In the genomic region with DNA sequence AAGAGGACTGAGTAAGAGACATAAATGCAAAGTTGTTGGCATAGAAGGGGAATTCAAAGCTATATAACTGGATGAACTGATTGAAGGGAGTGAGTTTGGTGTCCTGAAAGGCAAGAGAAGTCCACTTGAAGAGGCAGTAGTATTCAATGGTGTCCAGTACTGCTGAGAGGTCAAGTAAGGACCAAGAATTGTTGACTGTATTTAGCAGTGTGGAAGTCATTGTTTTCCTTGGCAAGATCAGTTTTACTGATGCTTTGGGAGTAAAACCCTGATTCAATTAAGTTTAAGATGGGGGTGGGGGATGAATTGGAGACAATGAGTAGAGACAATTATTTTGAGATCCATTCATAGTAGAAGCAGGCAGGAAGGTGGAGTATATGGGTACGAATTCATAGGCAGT, we compare ENCODE assay signal across 25 cellular contexts. TPM values are rescaled to one million over a fixed set of nuclear protein-coding genes. Genes with fewer than 3 reads are reported as not detected.
DNase-seq lines count a peak whose midpoint lies in the region; FAIRE-seq and TF ChIP-seq lines count a peak whose summit lies in the region.
"Had no signal": no experiment of that assay in that cellular context is flagged by ENCODE, and none has a peak within 500 bp of the region (broad histone marks: within the 10 kb centered on the region; RNA-seq: fewer than 3 reads in every experiment).

No MANE protein-coding gene starts in this region.

- H3K4me1 Mint-ChIP-seq in IgD-negative memory B cell = peaks cover 16 to 37% (median 25%) of the 10 kb centered on the region in 3 donors
- H3K4me1 Mint-ChIP-seq in dendritic cell treated with granulocyte-macrophage colony-stimulating factor and Interleukin-4, amounts not matched to agents 40 ng/mL and 50 ng/mL, for 4 days (ENCODE audit: low read depth) = peaks cover 49% of the 10 kb centered on the region

- no peaks in the 10 kb centered on the region for H3K27me3 Mint-ChIP-seq in IgD-negative memory B cell
- H3K27me3 Mint-ChIP-seq in dendritic cell treated with granulocyte-macrophage colony-stimulating factor and Interleukin-4, amounts not matched to agents 40 ng/mL and 50 ng/mL, for 4 days = no peaks in the 10 kb centered on the region

- peak; percentile 62 for FAIRE-seq in GM18507 (lab: Jason Lieb, UNC)
- FAIRE-seq: A549, K562 had no signal

- H3K36me3 Mint-ChIP-seq in IgD-negative memory B cell = no peaks in the 10 kb centered on the region
- H3K36me3 Mint-ChIP-seq in dendritic cell treated with granulocyte-macrophage colony-stimulating factor and Interleukin-4, amounts not matched to agents 40 ng/mL and 50 ng/mL, for 4 days (ENCODE audit: low read depth) = no peaks in the 10 kb centered on the region
- H3K36me3 Mint-ChIP-seq: CD8-positive, alpha-beta T cell; T-cell had no signal

- peak overlapping the region in 1 of 4 donors; percentile 21 for H3K4me3 Mint-ChIP-seq in IgD-negative memory B cell
- no peak overlapping the region for H3K4me3 Mint-ChIP-seq in dendritic cell treated with granulocyte-macrophage colony-stimulating factor and Interleukin-4, amounts not matched to agents 40 ng/mL and 50 ng/mL, for 4 days
- H3K4me3 Mint-ChIP-seq: CD8-positive, alpha-beta T cell; GM23338; HFFc6; T-cell; T-helper 2 cell treated with Interferon-gamma antibody and Interleukin-4, amounts not matched to agents 5 μg/mL and 100 μg/mL, for 36 hours had no signal

- peak overlapping the region; percentile 70 for H3K27ac ChIP-seq in neutrophil
- H3K27ac ChIP-seq: A549, SJCRH30 had no signal

- intact Hi-C loops in dendritic cell treated with granulocyte-macrophage colony-stimulating factor and Interleukin-4, amounts not matched to agents 40 ng/mL and 50 ng/mL, for 4 days (cut with micrococcal nuclease) = no loop called here

- no peaks in the 10 kb centered on the region for H3K36me3 ChIP-seq in neutrophil
- H3K36me3 ChIP-seq: HAP-1, SJCRH30 had no signal

- no peaks in the 10 kb centered on the region for H3K9me3 ChIP-seq in neutrophil
- H3K9me3 ChIP-seq: A549, HAP-1, SJCRH30 had no signal

- no peaks in the 10 kb centered on the region for H3K9me3 Mint-ChIP-seq in IgD-negative memory B cell
- H3K9me3 Mint-ChIP-seq in dendritic cell treated with granulocyte-macrophage colony-stimulating factor and Interleukin-4, amounts not matched to agents 40 ng/mL and 50 ng/mL, for 4 days = no peaks in the 10 kb centered on the region
- H3K9me3 Mint-ChIP-seq: CD8-positive, alpha-beta T cell; GM23338; HFFc6; T-cell; T-helper 2 cell treated with Interferon-gamma antibody and Interleukin-4, amounts not matched to agents 5 μg/mL and 100 μg/mL, for 36 hours had no signal

- peaks cover 69 to 71% of the 10 kb centered on the region in 2 experiments for H3K4me1 ChIP-seq in neutrophil (ENCODE audit: control insufficient read depth in 1 of 2, insufficient read depth in 1 of 2, low read depth in 1 of 2, low read length in 1 of 2)
- H3K4me1 ChIP-seq: SJCRH30 had no signal

- H3K27ac Mint-ChIP-seq in IgD-negative memory B cell = peak overlapping the region in 2 of 3 donors; percentile 21 to 25
- peak overlapping the region; percentile 70 for H3K27ac Mint-ChIP-seq in dendritic cell treated with granulocyte-macrophage colony-stimulating factor and Interleukin-4, amounts not matched to agents 40 ng/mL and 50 ng/mL, for 4 days
- H3K27ac Mint-ChIP-seq: CD8-positive, alpha-beta T cell; GM23338; HFFc6; T-cell; T-helper 2 cell treated with Interferon-gamma antibody and Interleukin-4, amounts not matched to agents 5 μg/mL and 100 μg/mL, for 36 hours had no signal

- TF ChIP-seq CTCF in neutrophil (IDR thresholded peaks at IDR 0.05) = no peak

- DNase-seq in GM18507 (ENCODE audit: extremely low spot score, insufficient read length, low read depth) (no peak), NCI-H446 treated with DMSO at 0.1 percent for 48 hours (lab: John Stamatoyannopoulos, UW) (no peak), NCI-H82 treated with DMSO at 0.1 percent for 48 hours (lab: John Stamatoyannopoulos, UW; ENCODE audit: unreplicated experiment) (no peak), mucosa of gallbladder (ENCODE audit: low spot score) (no peak), GM19240 (ENCODE audit: insufficient read length, low spot score) (no peak)
- DNase-seq: C1 segment of cervical spinal cord; CD8-positive, alpha-beta T cell; DMS 273 treated with DMSO at 0.1 percent for 48 hours; DMS79; HFFc6; NCI-H1092 treated with DMSO at 0.1 percent for 48 hours; NCI-H1436; NCI-H187 treated with DMSO at 0.1 percent for 48 hours; NCI-H526 treated with DMSO at 0.1 percent for 48 hours; PC-3; SJCRH30 had no signal

- H3K4me3 ChIP-seq in neutrophil (ENCODE audit: low read depth in 1 of 2, low read length in 1 of 2) = peak overlapping the region in 1 of 2 experiments; percentile 16
- H3K4me3 ChIP-seq: A549, GM23338, HAP-1, K562, SJCRH30 had no signal

- no peaks in the 10 kb centered on the region for H3K27me3 ChIP-seq in neutrophil
- H3K27me3 ChIP-seq: SJCRH30 had no signal

RNA-seq across cellular contexts. Expression of gene LRRC8D, which starts 5.8 kb away (rescaled TPM):
- polyA plus RNA-seq in IgD-negative memory B cell = 31.7 TPM
- 26.5 TPM for total RNA-seq in mucosa of gallbladder
